In the genomic region with DNA sequence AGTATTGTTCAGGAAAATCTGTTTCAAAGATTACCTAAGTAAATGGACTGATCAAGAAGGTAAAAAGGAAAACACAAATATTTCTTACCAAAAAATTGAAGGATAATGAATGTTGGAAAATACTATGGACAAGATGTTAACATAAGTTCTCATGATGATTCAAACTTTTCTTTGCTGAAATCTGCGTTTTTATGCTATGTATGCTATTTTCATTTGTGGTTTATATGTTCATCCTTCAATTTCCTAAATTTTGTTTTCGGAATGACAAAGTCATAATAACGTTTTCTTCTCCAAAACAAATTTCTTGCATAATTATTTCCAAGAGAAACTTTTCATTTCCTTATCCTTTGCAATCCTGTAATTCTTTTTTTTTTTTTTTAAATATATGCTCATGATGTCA, we compare ENCODE assay signal across 25 cellular contexts. TPM values are rescaled to one million over a fixed set of nuclear protein-coding genes. Genes with fewer than 3 reads are reported as not detected.
DNase-seq lines count a peak whose midpoint lies in the region; ATAC-seq, FAIRE-seq and TF ChIP-seq lines count a peak whose summit lies in the region.
"Had no signal": no experiment of that assay in that cellular context is flagged by ENCODE, and none has a peak within 500 bp of the region (broad histone marks: within the 10 kb centered on the region; RNA-seq: fewer than 3 reads in every experiment).

No MANE protein-coding gene starts in this region.

- H3K4me3 Mint-ChIP-seq in osteocyte (ENCODE audit: unreplicated experiment): no peak overlapping the region
- H3K4me3 Mint-ChIP-seq: CD14-positive monocyte; CD4-positive, alpha-beta memory T cell; HFFc6 had no signal

- H3K36me3 ChIP-seq in IMR-90 (ENCODE audit: control insufficient read depth, insufficient read depth, low read length) (no peaks in the 10 kb centered on the region), K562 (ENCODE audit: control insufficient read depth, insufficient read depth, low read length) (no peaks in the 10 kb centered on the region), body of pancreas (replicated peaks in 1 of 2; ENCODE audit: insufficient read depth in 1 of 2, low read depth in 2 of 2) (no peaks in the 10 kb centered on the region), PC-9 (ENCODE audit: low read depth) (no peaks in the 10 kb centered on the region)
- H3K36me3 ChIP-seq: BE2C, HAP-1 had no signal

- H3K27ac Mint-ChIP-seq in osteocyte (ENCODE audit: unreplicated experiment): peak overlapping the region; percentile 70
- H3K27ac Mint-ChIP-seq: CD14-positive monocyte; CD4-positive, alpha-beta memory T cell; HFFc6 had no signal

- TF ChIP-seq EP300 in K562 (IDR thresholded peaks at IDR 0.05; ENCODE audit: low read length): no peak

- H3K14ac ChIP-seq in IMR-90 (replicated peaks; ENCODE audit: low read depth, low read length): no peak overlapping the region

- no peak for FAIRE-seq in K562 (lab: Jason Lieb, UNC)
- FAIRE-seq: A549, G401.6, GM12892, H54 had no signal

- peaks cover 17% of the 10 kb centered on the region for H3K27me3 ChIP-seq in IMR-90 (ENCODE audit: control insufficient read depth, insufficient read depth, low read length)
- H3K27me3 ChIP-seq in K562 (ENCODE audit: control insufficient read depth in 2 of 2, insufficient read depth in 2 of 2, low read length in 2 of 2): no peaks in the 10 kb centered on the region
- H3K27me3 ChIP-seq in body of pancreas: no peaks in the 10 kb centered on the region
- H3K27me3 ChIP-seq in PC-9 (ENCODE audit: insufficient read depth, low read depth): no peaks in the 10 kb centered on the region
- H3K27me3 ChIP-seq: BLaER1 treated with 17β-estradiol and CSF1 and Interleukin-3, amounts not matched to agents 10 nM and 100 nM had no signal

- H3K4me1 Mint-ChIP-seq in osteocyte (ENCODE audit: unreplicated experiment): peaks cover 65% of the 10 kb centered on the region
- H3K4me1 Mint-ChIP-seq: CD4-positive, alpha-beta memory T cell had no signal

- no peak overlapping the region for H4K5ac ChIP-seq in IMR-90 (ENCODE audit: low read depth, low read length)

- dilution Hi-C loops in IMR-90 (cut with HindIII; ENCODE audit: low sequenced_read_pairs, unreplicated experiment): no loop called here

- no peak overlapping the region for H3K4ac ChIP-seq in IMR-90 (ENCODE audit: low read depth, low read length)

- no peaks in the 10 kb centered on the region for H4K20me1 ChIP-seq in IMR-90 (ENCODE audit: insufficient read depth, low read length)
- H4K20me1 ChIP-seq in K562 (replicated peaks; ENCODE audit: control insufficient read depth, insufficient read depth, low read length): no peaks in the 10 kb centered on the region
- H4K20me1 ChIP-seq in PC-9 (ENCODE audit: insufficient read depth): no peaks in the 10 kb centered on the region
- H4K20me1 ChIP-seq: BLaER1 treated with 17β-estradiol and CSF1 and Interleukin-3, amounts not matched to agents 10 nM and 100 nM had no signal

- H3K79me2 ChIP-seq in K562 (ENCODE audit: control insufficient read depth, insufficient read depth, low read length): no peaks in the 10 kb centered on the region
- no peaks in the 10 kb centered on the region for H3K79me2 ChIP-seq in PC-9 (ENCODE audit: low read depth)

- no peak for ATAC-seq in IMR-90 (ENCODE audit: low read depth)
- no peak for ATAC-seq in K562
- no peak for ATAC-seq in SK-N-SH treated with all-trans-retinoic acid at 6 μM for 48 hours
- ATAC-seq in body of pancreas: no peak
- ATAC-seq: A549 had no signal

- H3K9me3 ChIP-seq in IMR-90 (ENCODE audit: control insufficient read depth, insufficient read depth, low read length) (peaks cover 4% of the 10 kb centered on the region; the same call in 1 of the 2 replicates), K562 (replicated peaks; ENCODE audit: control insufficient read depth, insufficient read depth, low read depth, low read length) (no peaks in the 10 kb centered on the region), body of pancreas (no peaks in the 10 kb centered on the region), PC-9 (ENCODE audit: insufficient read depth, low read depth) (no peaks in the 10 kb centered on the region)
- H3K9me3 ChIP-seq: BE2C, HAP-1 had no signal

- WGBS in IMR-90 (ENCODE audit: extremely low coverage in 2 of 2, insufficient read length in 1 of 2), 2 experiments: no CpG with 5 or more reads among the region's 3 CpGs
- WGBS in K562 (ENCODE audit: insufficient coverage, low coverage, missing lambda C conversion rate): 21% methylated on average over 3 of the region's 3 CpGs
- 56 to 58% methylated on average over 3 of the region's 3 CpGs for WGBS in body of pancreas, 2 donors

- H3K4me3 ChIP-seq in IMR-90 (ENCODE audit: insufficient read depth, low read depth, low read length) (no peak overlapping the region), K562 (no peak overlapping the region), body of pancreas (no peak overlapping the region), PC-9 (no peak overlapping the region)
- H3K4me3 ChIP-seq: A549; BLaER1 treated with 17β-estradiol and CSF1 and Interleukin-3, amounts not matched to agents 10 nM and 100 nM; HAP-1 had no signal

- H2BK20ac ChIP-seq in IMR-90 (ENCODE audit: low read depth, low read length): no peak overlapping the region

- POLR2A ChIA-PET in IMR-90 (lab: Charles Lee; ENCODE audit: unreplicated experiment) (no interaction called here), K562 (lab: Yijun Ruan, JAX) (interaction anchor here (1.8 kb wide), 1 partner anchor 8 kb away, joined by 3 read pairs; the partner anchor contains the start of gene CXCL1), PC-9 (lab: Charles Lee; ENCODE audit: unreplicated experiment) (no interaction called here)

- no peak overlapping the region for H3K23ac ChIP-seq in IMR-90 (ENCODE audit: low read depth, low read length)

- no peak overlapping the region for H3K18ac ChIP-seq in IMR-90 (ENCODE audit: low read depth, low read length)

- no peak for TF ChIP-seq POLR2A in IMR-90 (IDR thresholded peaks at IDR 0.05; ENCODE audit: low read depth, low read length)
- TF ChIP-seq POLR2A in K562 (conservative IDR thresholded peaks at IDR 0.05): no peak
- no peak for TF ChIP-seq POLR2A in body of pancreas (IDR thresholded peaks at IDR 0.05)

- H2BK15ac ChIP-seq in IMR-90 (ENCODE audit: low read depth, low read length): no peak overlapping the region

- H2BK5ac ChIP-seq in IMR-90 (ENCODE audit: low read depth, low read length, poor library complexity, severe bottlenecking): no peak overlapping the region

- TF ChIP-seq RAD21 in IMR-90 (IDR thresholded peaks at IDR 0.05; ENCODE audit: low read length) (no peak), K562 (CRISPR knock-in tag; conservative IDR thresholded peaks at IDR 0.05 in 1 of 2, IDR thresholded peaks at IDR 0.05 in 1 of 2) (no peak)

- H3K9me1 ChIP-seq in IMR-90 (ENCODE audit: insufficient read depth, low read length): peaks cover 2% of the 10 kb centered on the region
- H3K9me1 ChIP-seq in K562 (ENCODE audit: control insufficient read depth, insufficient read depth, low read length): no peaks in the 10 kb centered on the region

- BruUV-seq in IMR-90 (replicated peaks; lab: Mats Ljungman, UMichigan) (no TSS peak), K562 (replicated peaks; lab: Mats Ljungman, UMichigan) (no TSS peak), PC-9 (replicated peaks; lab: Mats Ljungman, UMichigan) (no TSS peak)

- H3K9me3 Mint-ChIP-seq in osteocyte (ENCODE audit: unreplicated experiment): no peaks in the 10 kb centered on the region

- H3K9ac ChIP-seq in IMR-90 (ENCODE audit: low read depth, low read length) (no peak overlapping the region), K562 (ENCODE audit: insufficient read depth in 1 of 2, low read depth in 2 of 2, low read length in 2 of 2) (no peak overlapping the region)

- DNase-seq in IMR-90 (no peak), K562 (ENCODE audit: extremely low read depth in 1 of 4, low spot score in 3 of 4) (no peak), osteocyte (ENCODE audit: extremely low spot score, unreplicated experiment) (no peak), substantia nigra (lab: John Stamatoyannopoulos, UW) (no peak), body of pancreas (no peak), PC-9 (no peak)
- DNase-seq: 8988T; ACHN; AML-193; BE2C; Calu3; CD4-positive, alpha-beta memory T cell; COR-L47; DMS153; DND-41; GOT3; HFFc6 had no signal

- H2AK9ac ChIP-seq in IMR-90 (replicated peaks; ENCODE audit: low read depth, low read length, poor library complexity): no peak overlapping the region

- H2AFZ ChIP-seq in IMR-90 (replicated peaks; ENCODE audit: low read length, poor library complexity) (no peak overlapping the region), K562 (ENCODE audit: low read depth, low read length) (no peak overlapping the region), PC-9 (no peak overlapping the region)

- no peaks in the 10 kb centered on the region for H3K36me3 Mint-ChIP-seq in osteocyte (ENCODE audit: unreplicated experiment)
- H3K36me3 Mint-ChIP-seq: CD4-positive, alpha-beta memory T cell had no signal

- H3K4me2 ChIP-seq in IMR-90 (ENCODE audit: low read depth, low read length): no peak overlapping the region
- H3K4me2 ChIP-seq in K562 (ENCODE audit: insufficient read depth, low read length): no peak overlapping the region
- no peak overlapping the region for H3K4me2 ChIP-seq in PC-9
- H3K4me2 ChIP-seq: A549 had no signal

- no peak overlapping the region for H2AK5ac ChIP-seq in IMR-90 (ENCODE audit: low read depth, low read length)

- no peak overlapping the region for H2BK120ac ChIP-seq in IMR-90 (ENCODE audit: low read depth, low read length)

- H3K9me2 ChIP-seq in PC-9 (ENCODE audit: insufficient read depth): no peaks in the 10 kb centered on the region

- no peak overlapping the region for H4K91ac ChIP-seq in IMR-90 (ENCODE audit: insufficient read depth, low read depth, low read length)

- CTCF ChIA-PET in IMR-90 (lab: Yijun Ruan, JAX) (no interaction called here), K562 (lab: Yijun Ruan, JAX; ENCODE audit: low intra/inter-chr PET ratio) (no interaction called here), PC-9 (lab: Charles Lee) (no interaction called here)

- no peaks in the 10 kb centered on the region for H3K27me3 Mint-ChIP-seq in osteocyte (ENCODE audit: unreplicated experiment)
- H3K27me3 Mint-ChIP-seq: CD4-positive, alpha-beta memory T cell had no signal

- H3F3A ChIP-seq in PC-9 (ENCODE audit: insufficient read depth, low read depth): no peaks in the 10 kb centered on the region

- in situ Hi-C loops in IMR-90 (cut with MboI; ENCODE audit: low sequenced_read_pairs): no loop called here
- in situ Hi-C loops in K562 (cut with MboI): no loop called here

- no peak overlapping the region for H4K8ac ChIP-seq in IMR-90 (ENCODE audit: low read depth in 2 of 2, low read length in 2 of 2)

- no peak for TF ChIP-seq CTCF in IMR-90 (conservative IDR thresholded peaks at IDR 0.05; ENCODE audit: low read depth, low read length)
- TF ChIP-seq CTCF in K562 (IDR thresholded peaks at IDR 0.05 in 2 of 3, conservative IDR thresholded peaks at IDR 0.05 in 1 of 3; ENCODE audit: insufficient read depth in 2 of 3, low read depth in 1 of 3, low read length in 3 of 3): no peak
- no peak for TF ChIP-seq CTCF in osteocyte (IDR thresholded peaks at IDR 0.05)
- no peak for TF ChIP-seq CTCF in body of pancreas (IDR thresholded peaks at IDR 0.05)
- no peak for TF ChIP-seq CTCF in PC-9 (conservative IDR thresholded peaks at IDR 0.05)

- H3K4me1 ChIP-seq in IMR-90 (ENCODE audit: control insufficient read depth, insufficient read depth, low read length): peaks cover 11% of the 10 kb centered on the region
- no peaks in the 10 kb centered on the region; a peak in 1 of 5 replicates for H3K4me1 ChIP-seq in K562 (replicated peaks in 1 of 2; ENCODE audit: control insufficient read depth in 2 of 2, insufficient read depth in 2 of 2, low read length in 2 of 2)
- H3K4me1 ChIP-seq in body of pancreas: peaks cover 12% of the 10 kb centered on the region
- no peaks in the 10 kb centered on the region for H3K4me1 ChIP-seq in PC-9 (replicated peaks; ENCODE audit: insufficient read depth)
- H3K4me1 ChIP-seq: A549, BE2C, HAP-1 had no signal

- intact Hi-C loops in IMR-90 (cut with micrococcal nuclease) (loop anchor here (2.0 to 10.0 kb wide), 3 partner anchors 174 to 274 kb away; partner anchors contain the start of gene CXCL3), K562 (cut with micrococcal nuclease) (no loop called here), body of pancreas (cut with DNase I) (loop anchor here (10.0 kb wide), 2 partner anchors 136 to 196 kb away; no protein-coding TSS in a partner anchor), PC-9 (cut with micrococcal nuclease; ENCODE audit: unreplicated experiment) (loop anchor here (5.0 kb wide), 1 partner anchor 134 kb away; no protein-coding TSS in a partner anchor)

- no peak overlapping the region for H3K56ac ChIP-seq in IMR-90 (ENCODE audit: extremely low read depth, insufficient read depth, low read length)

- no peaks in the 10 kb centered on the region for H3K79me1 ChIP-seq in IMR-90 (ENCODE audit: low read depth in 1 of 2, low read length in 2 of 2)

- H3K27ac ChIP-seq in IMR-90 (ENCODE audit: insufficient read depth, low read length) (no peak overlapping the region), K562 (ENCODE audit: extremely low read depth, low read depth, low read length) (no peak overlapping the region), substantia nigra (ENCODE audit: low read depth, low read length, poor library complexity, severe bottlenecking) (no peak overlapping the region), body of pancreas (no peak overlapping the region), PC-9 (no peak overlapping the region)
- H3K27ac ChIP-seq: A549 had no signal

RNA-seq across cellular contexts. Expression of gene PF4V1, which starts 7.8 kb away (rescaled TPM):
- not detected in 2 replicates for total RNA-seq in IMR-90 (2012; rRNA removed)
- polyA plus RNA-seq in IMR-90 (2012; rRNA removed): not detected in 2 replicates
- polyA plus RNA-seq in IMR-90 (2012; cell fraction: cytosol; rRNA removed): not detected in 2 replicates
- polyA plus RNA-seq in IMR-90 (2012; cell fraction: nucleus; rRNA removed; ENCODE audit: low replicate concordance): not detected in 2 replicates
- total RNA-seq in K562 (2011; cell fraction: chromatin; rRNA removed; ENCODE audit: low replicate concordance): not detected in 2 replicates
- not detected in 2 replicates for total RNA-seq in K562 (2011; cell fraction: nucleolus; rRNA removed)
- not detected in 2 replicates for total RNA-seq in K562 (2011; cell fraction: nucleoplasm; rRNA removed)
- total RNA-seq in K562 (2014; rRNA removed): not detected in 2 replicates
- not detected in 2 replicates for total RNA-seq in K562 (2014; rRNA removed; fragmentation: Illumina TruSeq; extraction: Trizol)
- total RNA-seq in K562 (2015; rRNA removed; fragmentation: Illumina TruSeq; extraction: Trizol): not detected in 2 replicates
- not detected in 2 replicates for total RNA-seq in K562 (2021)
- not detected in 2 replicates for polyA plus RNA-seq in K562 (2011; rRNA removed)
- polyA plus RNA-seq in K562 (2011; cell fraction: cytosol; rRNA removed): not detected in 2 replicates
- polyA plus RNA-seq in K562 (2011; cell fraction: nucleus; rRNA removed): not detected in 2 replicates
- polyA plus RNA-seq in K562 (2012): not detected in 2 replicates
- polyA plus RNA-seq in K562 (2014; fragmentation: Illumina TruSeq; extraction: Trizol): not detected in 2 replicates
- not detected for polyA plus RNA-seq in K562 (2014; fragmentation: Nextera tagmentation; extraction: Ambion mirVana)
- polyA plus RNA-seq in K562 (2014; rRNA removed): not detected in 2 replicates
- polyA minus RNA-seq in K562 (2011; rRNA and poly(A)+ RNA removed): not detected in 2 replicates
- not detected in 2 replicates for polyA minus RNA-seq in K562 (2011; cell fraction: cytosol; rRNA and poly(A)+ RNA removed)
- polyA minus RNA-seq in K562 (2011; cell fraction: nucleus; rRNA and poly(A)+ RNA removed): not detected in 2 replicates
- total RNA-seq in osteocyte: 0.78 TPM in 1 of 2 replicates, not detected in the other
- total RNA-seq in body of pancreas: not detected
- not detected in 2 replicates for total RNA-seq in PC-9 (2021)
- total RNA-seq: Calu3; CD4-positive, alpha-beta memory T cell; HFFc6 had no signal
- polyA plus RNA-seq: A549; CD4-positive, alpha-beta memory T cell had no signal

RNA-seq across cellular contexts. Expression of gene CXCL1, which starts 8.3 kb away (rescaled TPM):
- total RNA-seq in IMR-90 (2012; rRNA removed) (not detected in 2 replicates), K562 (2014; rRNA removed) (2.2 TPM in 1 of 2 replicates, not detected in the other), K562 (2014; rRNA removed; fragmentation: Illumina TruSeq; extraction: Trizol) (0.22 and 0.29 TPM in 2 replicates), K562 (2015; rRNA removed; fragmentation: Illumina TruSeq; extraction: Trizol) (not detected in 2 replicates), K562 (2021) (0.22 TPM in 1 of 2 replicates, not detected in the other), osteocyte (118 and 132 TPM in 2 replicates), body of pancreas (10 to 100 TPM; 17.1 to 52.7 TPM), PC-9 (2021) (0.33 TPM in 1 of 2 replicates, not detected in the other)
- polyA plus RNA-seq in IMR-90 (2012; rRNA removed) (1.1 and 2.0 TPM in 2 replicates), K562 (2011; rRNA removed) (0.20 and 0.71 TPM in 2 replicates), K562 (2014; fragmentation: Illumina TruSeq; extraction: Trizol) (0.25 and 0.34 TPM in 2 replicates), K562 (2014; fragmentation: Nextera tagmentation; extraction: Ambion mirVana) (under 1 TPM in 1 of 2 experiments, not detected in 1; 0.07 TPM), K562 (2014; rRNA removed) (0.17 TPM in 1 of 2 replicates, not detected in the other)
- polyA plus RNA-seq in IMR-90 (2012; cell fraction: cytosol; rRNA removed): 0.04 and 0.90 TPM in 2 replicates
- polyA plus RNA-seq in IMR-90 (2012; cell fraction: nucleus; rRNA removed; ENCODE audit: low replicate concordance): 0.33 and 0.55 TPM in 2 replicates
- 0.28 TPM in 1 of 2 replicates, not detected in the other for total RNA-seq in K562 (2011; cell fraction: chromatin; rRNA removed; ENCODE audit: low replicate concordance)
- 0.33 and 0.53 TPM in 2 replicates for total RNA-seq in K562 (2011; cell fraction: nucleolus; rRNA removed)
- total RNA-seq in K562 (2011; cell fraction: nucleoplasm; rRNA removed): 0.37 and 1.4 TPM in 2 replicates
- polyA plus RNA-seq in K562 (2011; cell fraction: cytosol; rRNA removed): 0.63 TPM in 1 of 2 replicates, not detected in the other
- 0.25 and 1.6 TPM in 2 replicates for polyA plus RNA-seq in K562 (2011; cell fraction: nucleus; rRNA removed)
- polyA plus RNA-seq in K562 (2012): 0.21 and 0.42 TPM in 2 replicates
- polyA minus RNA-seq in K562 (2011; rRNA and poly(A)+ RNA removed): 0.39 TPM in 1 of 2 replicates, not detected in the other
- polyA minus RNA-seq in K562 (2011; cell fraction: cytosol; rRNA and poly(A)+ RNA removed): not detected in 2 replicates
- 0.33 TPM in 1 of 2 replicates, not detected in the other for polyA minus RNA-seq in K562 (2011; cell fraction: nucleus; rRNA and poly(A)+ RNA removed)
- total RNA-seq: CD4-positive, alpha-beta memory T cell had no signal
- polyA plus RNA-seq: CD4-positive, alpha-beta memory T cell had no signal

RNA-seq across cellular contexts. Expression of gene CXCL6, which starts 24.4 kb away (rescaled TPM):
- total RNA-seq in IMR-90 (2012; rRNA removed): not detected in 2 replicates
- polyA plus RNA-seq in IMR-90 (2012; rRNA removed): not detected in 2 replicates
- 0.12 TPM in 1 of 2 replicates, not detected in the other for polyA plus RNA-seq in IMR-90 (2012; cell fraction: cytosol; rRNA removed)
- not detected in 2 replicates for polyA plus RNA-seq in IMR-90 (2012; cell fraction: nucleus; rRNA removed; ENCODE audit: low replicate concordance)
- not detected in 2 replicates for total RNA-seq in K562 (2011; cell fraction: chromatin; rRNA removed; ENCODE audit: low replicate concordance)
- not detected in 2 replicates for total RNA-seq in K562 (2011; cell fraction: nucleolus; rRNA removed)
- not detected in 2 replicates for total RNA-seq in K562 (2011; cell fraction: nucleoplasm; rRNA removed)
- not detected in 2 replicates for total RNA-seq in K562 (2014; rRNA removed)
- total RNA-seq in K562 (2014; rRNA removed; fragmentation: Illumina TruSeq; extraction: Trizol): not detected in 2 replicates
- total RNA-seq in K562 (2015; rRNA removed; fragmentation: Illumina TruSeq; extraction: Trizol): not detected in 2 replicates
- not detected in 2 replicates for total RNA-seq in K562 (2021)
- not detected in 2 replicates for polyA plus RNA-seq in K562 (2011; rRNA removed)
- not detected in 2 replicates for polyA plus RNA-seq in K562 (2011; cell fraction: cytosol; rRNA removed)
- not detected in 2 replicates for polyA plus RNA-seq in K562 (2011; cell fraction: nucleus; rRNA removed)
- polyA plus RNA-seq in K562 (2012): not detected in 2 replicates
- polyA plus RNA-seq in K562 (2014; fragmentation: Illumina TruSeq; extraction: Trizol): not detected in 2 replicates
- polyA plus RNA-seq in K562 (2014; fragmentation: Nextera tagmentation; extraction: Ambion mirVana): not detected
- not detected in 2 replicates for polyA plus RNA-seq in K562 (2014; rRNA removed)
- polyA minus RNA-seq in K562 (2011; rRNA and poly(A)+ RNA removed): not detected in 2 replicates
- polyA minus RNA-seq in K562 (2011; cell fraction: cytosol; rRNA and poly(A)+ RNA removed): not detected in 2 replicates
- not detected in 2 replicates for polyA minus RNA-seq in K562 (2011; cell fraction: nucleus; rRNA and poly(A)+ RNA removed)
- 35.3 and 37.6 TPM in 2 replicates for total RNA-seq in osteocyte
- total RNA-seq in body of pancreas: 10 to 100 TPM in 1 of 2 donors, 1 to 10 TPM in 1; 2.3 to 10.1 TPM
- not detected in 2 replicates for total RNA-seq in PC-9 (2021)
- total RNA-seq: CD4-positive, alpha-beta memory T cell had no signal
- polyA plus RNA-seq: CD14-positive monocyte; CD4-positive, alpha-beta memory T cell had no signal

Comparison
In these comparisons a context has a peak if more than half of its experiments do, and no peak if none do; other contexts are left out.
1. RNA of gene CXCL1, which starts 8.3 kb away (total RNA-seq): 118 to 132 TPM in osteocyte and 17.1 to 52.7 TPM in body of pancreas; 0.33 TPM in PC-9, 0.22 to 2.2 TPM in K562 and not detected in IMR-90; every median in the first group is over 4 times any median in the second.